Comparison of ENCODE assay signal across 13 cellular contexts in the genomic region with DNA sequence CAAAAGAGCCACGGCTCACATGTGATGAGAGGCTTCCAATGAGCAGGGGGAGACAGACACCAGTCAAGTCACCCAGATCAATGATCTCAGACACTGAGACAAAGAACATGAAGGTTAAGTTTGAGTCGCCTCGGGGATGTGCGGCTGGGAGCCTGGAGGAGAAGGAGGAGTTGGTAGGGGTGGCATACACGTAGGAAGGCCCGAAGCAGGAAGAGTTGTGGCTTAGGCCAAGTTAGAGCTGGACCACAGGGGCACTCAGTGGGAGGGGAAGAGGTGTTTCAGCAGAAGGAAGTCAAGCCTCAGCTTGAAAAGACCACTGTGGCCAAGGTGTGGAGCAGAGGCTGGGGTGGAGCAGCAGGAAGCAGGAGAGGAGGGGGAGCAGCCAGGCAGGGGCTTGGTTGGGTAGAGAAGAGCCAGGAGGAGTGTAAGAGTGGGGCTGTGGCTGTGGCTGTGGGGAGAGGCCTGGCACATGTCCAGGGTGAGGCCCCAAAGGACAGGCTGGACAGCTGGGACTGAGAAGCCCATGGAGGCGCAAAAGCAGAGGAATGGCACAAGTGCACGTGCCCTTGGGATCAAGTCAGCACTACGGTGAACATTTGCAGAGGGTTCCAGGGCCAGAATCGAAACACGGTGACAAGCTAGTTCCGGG. TPM values are rescaled to one million over a fixed set of nuclear protein-coding genes. Genes with fewer than 3 reads are reported as not detected.
DNase-seq lines count a peak whose midpoint lies in the region; ATAC-seq and TF ChIP-seq lines count a peak whose summit lies in the region.
"Had no signal": no experiment of that assay in that cellular context is flagged by ENCODE, and none has a peak within 500 bp of the region (broad histone marks: within the 10 kb centered on the region; RNA-seq: fewer than 3 reads in every experiment).

No MANE protein-coding gene starts in this region.

- peaks cover 49% of the 10 kb centered on the region for H4K20me1 ChIP-seq in smooth muscle cell (ENCODE audit: low read depth)

- H3K79me2 ChIP-seq in smooth muscle cell (ENCODE audit: low read depth): no peaks in the 10 kb centered on the region

- H2AFZ ChIP-seq in smooth muscle cell (ENCODE audit: low read depth): no peak overlapping the region

- no peaks in the 10 kb centered on the region for H3K36me3 Mint-ChIP-seq in activated CD4-positive, alpha-beta T cell treated with anti-CD3 and anti-CD28 coated beads, Interleukin-2, amount 10 ng/mL, durations not matched to agents 24 days and 14 days (ENCODE audit: low read depth)
- peaks cover 7% of the 10 kb centered on the region for H3K36me3 Mint-ChIP-seq in chondrocyte (ENCODE audit: low read depth)
- H3K36me3 Mint-ChIP-seq: activated naive CD4-positive, alpha-beta T cell treated with anti-CD3 and anti-CD28 coated beads, Interleukin-2, amount 50 U/mL, for 24 hours had no signal

- H3K27ac ChIP-seq in SJCRH30 (no peak overlapping the region), smooth muscle cell (ENCODE audit: low read depth) (peak overlapping the region; percentile 78)
- H3K27ac ChIP-seq: A549, VCaP had no signal

- peak overlapping the region; percentile 62 for H3K4me2 ChIP-seq in smooth muscle cell
- H3K4me2 ChIP-seq: A549 had no signal

- TF ChIP-seq CTCF in chondrocyte (IDR thresholded peaks at IDR 0.05) (no peak), smooth muscle cell (IDR thresholded peaks at IDR 0.05; ENCODE audit: borderline replicate concordance, insufficient read depth, poor library complexity, severe bottlenecking) (no peak)

- H3K9me3 Mint-ChIP-seq in activated CD4-positive, alpha-beta T cell treated with anti-CD3 and anti-CD28 coated beads, Interleukin-2, amount 10 ng/mL, durations not matched to agents 24 days and 14 days: no peaks in the 10 kb centered on the region
- H3K9me3 Mint-ChIP-seq in chondrocyte (ENCODE audit: low read depth): no peaks in the 10 kb centered on the region
- H3K9me3 Mint-ChIP-seq: activated naive CD4-positive, alpha-beta T cell treated with anti-CD3 and anti-CD28 coated beads, Interleukin-2, amount 50 U/mL, for 24 hours had no signal

- H3K4me1 Mint-ChIP-seq in activated CD4-positive, alpha-beta T cell treated with anti-CD3 and anti-CD28 coated beads, Interleukin-2, amount 10 ng/mL, durations not matched to agents 24 days and 14 days: peaks cover 12% of the 10 kb centered on the region
- peaks cover 31% of the 10 kb centered on the region for H3K4me1 Mint-ChIP-seq in chondrocyte (ENCODE audit: low read depth)

- H3K9ac ChIP-seq in smooth muscle cell (ENCODE audit: low read depth): no peak overlapping the region

- H3K27ac Mint-ChIP-seq in activated CD4-positive, alpha-beta T cell treated with anti-CD3 and anti-CD28 coated beads, Interleukin-2, amount 10 ng/mL, durations not matched to agents 24 days and 14 days: peak overlapping the region; percentile 39
- H3K27ac Mint-ChIP-seq in chondrocyte (ENCODE audit: unreplicated experiment): peak overlapping the region; percentile 43
- H3K27ac Mint-ChIP-seq: activated naive CD4-positive, alpha-beta T cell treated with anti-CD3 and anti-CD28 coated beads, Interleukin-2, amount 50 U/mL, for 24 hours had no signal

- no peaks in the 10 kb centered on the region for H3K27me3 Mint-ChIP-seq in activated CD4-positive, alpha-beta T cell treated with anti-CD3 and anti-CD28 coated beads, Interleukin-2, amount 10 ng/mL, durations not matched to agents 24 days and 14 days
- H3K27me3 Mint-ChIP-seq in chondrocyte (ENCODE audit: low read depth): no peaks in the 10 kb centered on the region
- H3K27me3 Mint-ChIP-seq: activated naive CD4-positive, alpha-beta T cell treated with anti-CD3 and anti-CD28 coated beads, Interleukin-2, amount 50 U/mL, for 24 hours had no signal

- peak; percentile 57 for DNase-seq in activated CD4-positive, alpha-beta T cell treated with anti-CD3 and anti-CD28 coated beads, Interleukin-2, amount 10 ng/mL, durations not matched to agents 24 days and 14 days
- DNase-seq in activated CD4-positive, alpha-beta T cell treated with anti-CD3 and anti-CD28 coated beads for 48 hours: no peak
- DNase-seq in SJCRH30: peak; percentile 90 to 91
- no peak for DNase-seq in chondrocyte (ENCODE audit: low spot score)
- DNase-seq in smooth muscle cell (lab: John Stamatoyannopoulos, UW; ENCODE audit: unreplicated experiment): no peak
- no peak for DNase-seq in germinal center (ENCODE audit: low spot score)
- DNase-seq: DMS79, gastrocnemius medialis had no signal

- intact Hi-C loops in activated CD4-positive, alpha-beta T cell treated with anti-CD3 and anti-CD28 coated beads, Interleukin-2, amount 10 ng/mL, durations not matched to agents 24 days and 14 days (cut with micrococcal nuclease): no loop called here

- H3K4me1 ChIP-seq in SJCRH30 (peaks cover 37% of the 10 kb centered on the region), smooth muscle cell (ENCODE audit: low read depth) (peaks cover 31% of the 10 kb centered on the region)
- H3K4me1 ChIP-seq: A549 had no signal

- no peaks in the 10 kb centered on the region for H3F3A ChIP-seq in smooth muscle cell (ENCODE audit: low read depth)

- H3K4me3 ChIP-seq in SJCRH30: no peak overlapping the region
- no peak overlapping the region for H3K4me3 ChIP-seq in smooth muscle cell
- H3K4me3 ChIP-seq: A549, gastrocnemius medialis had no signal

- H3K27me3 ChIP-seq in SJCRH30 (no peaks in the 10 kb centered on the region), smooth muscle cell (ENCODE audit: low read depth) (no peaks in the 10 kb centered on the region)
- H3K27me3 ChIP-seq: gastrocnemius medialis had no signal

- WGBS in smooth muscle cell (ENCODE audit: low lambda C conversion rate): 94% methylated on average over 12 of the region's 12 CpGs

- H3K36me3 ChIP-seq in SJCRH30 (0 out of 2 replicates have a peak, but pooled peaks cover 2% of the 10 kb centered on the region), smooth muscle cell (ENCODE audit: low read depth) (no peaks in the 10 kb centered on the region)
- H3K36me3 ChIP-seq: gastrocnemius medialis had no signal

- no peaks in the 10 kb centered on the region for H3K9me3 ChIP-seq in SJCRH30 (replicated peaks)
- no peaks in the 10 kb centered on the region for H3K9me3 ChIP-seq in smooth muscle cell (replicated peaks; ENCODE audit: low read depth)
- H3K9me3 ChIP-seq: A549, gastrocnemius medialis had no signal

- H3K4me3 Mint-ChIP-seq in activated CD4-positive, alpha-beta T cell treated with anti-CD3 and anti-CD28 coated beads, Interleukin-2, amount 10 ng/mL, durations not matched to agents 24 days and 14 days: no peak overlapping the region
- H3K4me3 Mint-ChIP-seq in chondrocyte (ENCODE audit: unreplicated experiment): no peak overlapping the region
- H3K4me3 Mint-ChIP-seq: activated naive CD4-positive, alpha-beta T cell treated with anti-CD3 and anti-CD28 coated beads, Interleukin-2, amount 50 U/mL, for 24 hours had no signal

- no peak for ATAC-seq in GM18520 (IDR thresholded peaks at IDR 0.05; ENCODE audit: unreplicated experiment)
- ATAC-seq in GM18873 (IDR thresholded peaks at IDR 0.05; ENCODE audit: low FRiP score, unreplicated experiment): no peak
- ATAC-seq: gastrocnemius medialis had no signal

RNA-seq across cellular contexts. Expression of gene CTNNBIP1, which starts 27.6 kb away (rescaled TPM):
- total RNA-seq in activated CD4-positive, alpha-beta T cell treated with anti-CD3 and anti-CD28 coated beads, Interleukin-2, amount 10 ng/mL, durations not matched to agents 24 days and 14 days: 5.8 and 7.3 TPM in 2 replicates
- total RNA-seq in SJCRH30 (2014; rRNA removed; shearing (Covaris generic)): 32.9 and 35.3 TPM in 2 replicates
- total RNA-seq in chondrocyte (26.2 to 32.8 TPM (median 28.4 TPM) in 3 replicates), smooth muscle cell (27.7 and 30.6 TPM in 2 replicates)
- 52.4 and 55.1 TPM in 2 replicates for polyA plus RNA-seq in smooth muscle cell

RNA-seq across cellular contexts. Expression of gene CLSTN1, which starts 58.7 kb away (rescaled TPM):
- 42.1 and 43.8 TPM in 2 replicates for total RNA-seq in activated CD4-positive, alpha-beta T cell treated with anti-CD3 and anti-CD28 coated beads, Interleukin-2, amount 10 ng/mL, durations not matched to agents 24 days and 14 days
- 50.5 and 52.4 TPM in 2 replicates for total RNA-seq in SJCRH30 (2014; rRNA removed; shearing (Covaris generic))
- 125 to 139 TPM (median 126 TPM) in 3 replicates for total RNA-seq in chondrocyte
- total RNA-seq in smooth muscle cell: 45.4 and 51.3 TPM in 2 replicates
- 83.5 and 90.8 TPM in 2 replicates for polyA plus RNA-seq in smooth muscle cell

Comparison
In these comparisons a context has a peak if more than half of its experiments do, and no peak if none do; other contexts are left out.
1. DNase-seq: peak in activated CD4-positive, alpha-beta T cell treated with anti-CD3 and anti-CD28 coated beads, Interleukin-2, amount 10 ng/mL, durations not matched to agents 24 days and 14 days (single experiment) and SJCRH30 (2 of 2); none in activated CD4-positive, alpha-beta T cell treated with anti-CD3 and anti-CD28 coated beads for 48 hours (single experiment), chondrocyte (single experiment), smooth muscle cell (single experiment) and germinal center (single experiment).